In the genomic region with DNA sequence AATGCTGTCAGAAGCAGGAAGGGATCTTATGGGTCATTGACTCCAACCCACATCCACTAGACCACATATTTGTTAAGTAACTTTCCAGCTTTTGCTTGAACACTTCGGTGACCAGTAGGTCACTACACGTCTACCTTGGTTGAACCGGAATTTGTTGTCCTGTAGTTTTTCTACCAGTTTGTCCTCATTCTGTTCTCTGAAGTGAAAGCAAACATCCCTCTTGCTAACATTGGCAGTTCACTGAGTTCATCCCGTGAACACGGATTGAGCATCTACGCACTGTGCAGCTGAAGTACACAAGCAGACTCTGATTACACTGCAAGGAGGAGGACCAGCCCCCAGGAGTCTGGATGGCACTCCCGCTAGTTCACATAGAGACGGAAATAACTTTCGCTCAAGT, we compare ENCODE assay signal across 20 cellular contexts.
A peak's percentile ranks its signal among the peaks of the same experiment; 100 is the strongest.
DNase-seq lines count a peak whose midpoint lies in the region; ATAC-seq and TF ChIP-seq lines count a peak whose summit lies in the region.
"Had no signal": no experiment of that assay in that cellular context is flagged by ENCODE, and none has a peak within 500 bp of the region (broad histone marks: within the 10 kb centered on the region; RNA-seq: fewer than 3 reads in every experiment).

No MANE protein-coding gene starts in this region.

- no CpG with 5 or more reads among the region's 9 CpGs for WGBS in H9 (ENCODE audit: extremely low coverage, insufficient read length, low lambda C conversion rate)
- WGBS in liver, result 31% methylated on average over 9 of the region's 9 CpGs
- 80 to 88% methylated on average over 9 of the region's 9 CpGs for WGBS in sigmoid colon, 2 donors

- H3K9me3 ChIP-seq in H9 (ENCODE audit: control insufficient read depth, low read depth, low read length) (no peaks in the 10 kb centered on the region), liver (ENCODE audit: control insufficient read depth in 4 of 4, low read length in 3 of 4) (no peaks in the 10 kb centered on the region), sigmoid colon (no peaks in the 10 kb centered on the region), HAP-1 (no peaks in the 10 kb centered on the region)
- H3K9me3 ChIP-seq: ascending aorta, esophagus squamous epithelium had no signal

- no peak overlapping the region for H3K27ac Mint-ChIP-seq in H9
- no peak overlapping the region for H3K27ac Mint-ChIP-seq in naive thymus-derived CD8-positive, alpha-beta T cell
- H3K27ac Mint-ChIP-seq: natural killer cell treated with Interleukin-12 subunit alpha and Interleukin-12 subunit beta and Interleukin-15 and Interleukin-18, amount 100 ng/mL, for 72 hours; T-helper 1 cell treated with Interleukin-12 subunit alpha and Interleukin-12 subunit beta and Interleukin-4 antibody, amounts not matched to agents 30 μg/mL and 1 μg/mL, for 36 hours had no signal

- peak; percentile 60 to 73 for TF ChIP-seq RAD21 in liver (IDR thresholded peaks at IDR 0.05)

- TF ChIP-seq POLR2A in sigmoid colon (IDR thresholded peaks at IDR 0.05), result no peak

- no peak overlapping the region for H2BK5ac ChIP-seq in H9 (ENCODE audit: insufficient read length, low read length)

- in situ Hi-C loops in HAP-1 (cut with MboI; ENCODE audit: low sequenced_read_pairs), result no loop called here

- no peak overlapping the region for H3K56ac ChIP-seq in H9 (ENCODE audit: insufficient read length, low read depth, low read length)

- no peak overlapping the region for H4K91ac ChIP-seq in H9 (ENCODE audit: insufficient read length, low read depth, low read length)

- no peak overlapping the region for H3K23ac ChIP-seq in H9 (ENCODE audit: insufficient read length, low read depth, low read length)

- no peak overlapping the region for H3K4me2 ChIP-seq in H9 (ENCODE audit: insufficient read depth, insufficient read length, low read length)

- H3K18ac ChIP-seq in H9 (ENCODE audit: insufficient read length, low read depth, low read length), result no peak overlapping the region

- intact Hi-C loops in sigmoid colon (cut with DNase I), result no loop called here

- no peaks in the 10 kb centered on the region for H3K23me2 ChIP-seq in H9 (ENCODE audit: insufficient read length, low read depth, low read length, poor library complexity, severe bottlenecking)

- peaks cover 45 to 52% of the 10 kb centered on the region in 2 experiments for H3K4me1 Mint-ChIP-seq in H9
- no peaks in the 10 kb centered on the region for H3K4me1 Mint-ChIP-seq in naive thymus-derived CD8-positive, alpha-beta T cell

- H2AK5ac ChIP-seq in H9 (ENCODE audit: insufficient read length, low read length), result no peak overlapping the region

- peak overlapping the region; percentile 53 for H3K4me3 ChIP-seq in coronary artery
- peak overlapping the region in 1 of 3 donors; percentile 7 for H3K4me3 ChIP-seq in liver (ENCODE audit: low read depth in 1 of 3, low read length in 3 of 3)
- H3K4me3 ChIP-seq in sigmoid colon, result no peak overlapping the region
- H3K4me3 ChIP-seq in HAP-1, result no peak overlapping the region
- H3K4me3 ChIP-seq: ascending aorta, esophagus squamous epithelium, lung had no signal

- TF ChIP-seq CTCF in H9 (conservative IDR thresholded peaks at IDR 0.05) (no peak), coronary artery (IDR thresholded peaks at IDR 0.05) (no peak), liver (IDR thresholded peaks at IDR 0.05; ENCODE audit: low read depth, low read length, missing input control) (no peak), sigmoid colon (IDR thresholded peaks at IDR 0.05) (no peak)

- H3K9ac ChIP-seq in H9 (ENCODE audit: extremely low read depth, insufficient read length, low read length), result no peak overlapping the region
- peak overlapping the region in 1 of 2 donors; percentile 61 for H3K9ac ChIP-seq in liver (ENCODE audit: low read depth in 1 of 2, low read length in 2 of 2)

- DNase-seq in H9 (no peak), coronary artery (ENCODE audit: low spot score) (no peak), sigmoid colon (no peak), HAP-1 (ENCODE audit: low spot score in 2 of 2) (no peak)
- no peak for DNase-seq in effector CD8-positive, alpha-beta T cell (lab: John Stamatoyannopoulos, UW)
- no peak for DNase-seq in naive thymus-derived CD8-positive, alpha-beta T cell
- DNase-seq: activated CD4-positive, alpha-beta T cell treated with anti-CD3 and anti-CD28 coated beads for 1 hour; activated CD8-positive, alpha-beta memory T cell treated with anti-CD3 and anti-CD28 coated beads, Interleukin-2, amount 50 U/mL, for 48 hours; activated naive CD4-positive, alpha-beta T cell; DMS 273 treated with DMSO at 0.1 percent for 48 hours; esophagus squamous epithelium; KBM-7; NCI-H1048; NCI-H2107 had no signal

- H4K8ac ChIP-seq in H9 (replicated peaks; ENCODE audit: insufficient read length, low read depth, low read length), result no peak overlapping the region

- H3K36me3 ChIP-seq in liver (ENCODE audit: control insufficient read depth in 4 of 4, insufficient read depth in 3 of 4, low read depth in 1 of 4, low read length in 3 of 4) (peaks cover 0 to 19% (median 12%) of the 10 kb centered on the region in 4 donors), sigmoid colon (peaks cover 11 to 26% (median 16%) of the 10 kb centered on the region in 4 donors), HAP-1 (replicated peaks) (no peaks in the 10 kb centered on the region)

- 0 out of 2 replicates have a peak overlapping the region, but pooled peaks have one; percentile 41 for H2BK15ac ChIP-seq in H9 (ENCODE audit: low read depth, low read length)

- H3K27ac ChIP-seq in H9 (ENCODE audit: insufficient read length, low read depth, low read length) (no peak overlapping the region), coronary artery (peak overlapping the region; percentile 27 to 67), liver (ENCODE audit: low read depth in 1 of 2, low read length in 2 of 2) (peak overlapping the region; percentile 62 to 66), sigmoid colon (peak overlapping the region in 3 of 4 donors; percentile 28 to 75 (median 63))
- H3K27ac ChIP-seq: ascending aorta, esophagus squamous epithelium had no signal

- no peak overlapping the region for H3K4ac ChIP-seq in H9 (ENCODE audit: low read depth, low read length)

- H3K79me2 ChIP-seq in H9 (ENCODE audit: insufficient read depth, low read length), result no peaks in the 10 kb centered on the region

- no peak for TF ChIP-seq EP300 in sigmoid colon (IDR thresholded peaks at IDR 0.05)

- no peaks in the 10 kb centered on the region; the same call in 1 of the 2 replicates for H3K27me3 ChIP-seq in H9 (ENCODE audit: insufficient read depth, low read length)
- H3K27me3 ChIP-seq in liver (ENCODE audit: control insufficient read depth in 4 of 4, insufficient read depth in 4 of 4, low read length in 3 of 4), result no peaks in the 10 kb centered on the region
- no peaks in the 10 kb centered on the region for H3K27me3 ChIP-seq in sigmoid colon
- 0 out of 2 replicates have a peak, but pooled peaks cover 3% of the 10 kb centered on the region for H3K27me3 ChIP-seq in HAP-1 (ENCODE audit: low read depth)
- H3K27me3 ChIP-seq: ascending aorta, esophagus squamous epithelium had no signal

- POLR2A ChIA-PET in naive thymus-derived CD8-positive, alpha-beta T cell (lab: Charles Lee), result no interaction called here

- no peak overlapping the region for H2BK120ac ChIP-seq in H9 (ENCODE audit: low read depth, low read length, poor library complexity, severe bottlenecking)

- H2BK12ac ChIP-seq in H9 (ENCODE audit: insufficient read length, low read depth, low read length), result no peak overlapping the region

- H4K20me1 ChIP-seq in H9 (ENCODE audit: control insufficient read depth, insufficient read depth, insufficient read length), result no peaks in the 10 kb centered on the region

- H4K5ac ChIP-seq in H9 (ENCODE audit: insufficient read length, low read depth, low read length), result no peak overlapping the region

- no peak overlapping the region for H2AFZ ChIP-seq in H9 (ENCODE audit: low read length)

- no peak overlapping the region for H3K4me3 Mint-ChIP-seq in H9
- H3K4me3 Mint-ChIP-seq in naive thymus-derived CD8-positive, alpha-beta T cell, result no peak overlapping the region
- H3K4me3 Mint-ChIP-seq: natural killer cell treated with Interleukin-12 subunit alpha and Interleukin-12 subunit beta and Interleukin-15 and Interleukin-18, amount 100 ng/mL, for 72 hours; T-helper 1 cell treated with Interleukin-12 subunit alpha and Interleukin-12 subunit beta and Interleukin-4 antibody, amounts not matched to agents 30 μg/mL and 1 μg/mL, for 36 hours had no signal

- H3K27me3 Mint-ChIP-seq in H9 (ENCODE audit: low read depth), result peaks cover 4% of the 10 kb centered on the region
- H3K27me3 Mint-ChIP-seq in naive thymus-derived CD8-positive, alpha-beta T cell, result peaks cover 0 to 2% (median 0%) of the 10 kb centered on the region in 5 donors

- no peak overlapping the region for H2BK20ac ChIP-seq in H9 (ENCODE audit: low read depth, low read length, poor library complexity, severe bottlenecking)

- no peak overlapping the region for H3T11ph ChIP-seq in H9 (ENCODE audit: low read length)

- peaks cover 18 to 32% (median 24%) of the 10 kb centered on the region in 3 experiments for H3K36me3 Mint-ChIP-seq in H9 (ENCODE audit: insufficient read depth in 1 of 3, low read depth in 3 of 3)
- H3K36me3 Mint-ChIP-seq in naive thymus-derived CD8-positive, alpha-beta T cell, result peaks cover 11 to 30% (median 21%) of the 10 kb centered on the region in 3 donors

- H3K9me3 Mint-ChIP-seq in H9, result no peaks in the 10 kb centered on the region
- no peaks in the 10 kb centered on the region for H3K9me3 Mint-ChIP-seq in naive thymus-derived CD8-positive, alpha-beta T cell
- H3K9me3 Mint-ChIP-seq: natural killer cell treated with Interleukin-12 subunit alpha and Interleukin-12 subunit beta and Interleukin-15 and Interleukin-18, amount 100 ng/mL, for 72 hours; T-helper 1 cell treated with Interleukin-12 subunit alpha and Interleukin-12 subunit beta and Interleukin-4 antibody, amounts not matched to agents 30 μg/mL and 1 μg/mL, for 36 hours had no signal

- no peak for ATAC-seq in naive thymus-derived CD8-positive, alpha-beta T cell
- no peak for ATAC-seq in HG03045 (IDR thresholded peaks at IDR 0.05; ENCODE audit: unreplicated experiment)
- ATAC-seq: natural killer cell treated with Interleukin-12 subunit alpha and Interleukin-12 subunit beta and Interleukin-15 and Interleukin-18, amount 100 ng/mL, for 72 hours had no signal

- no peaks in the 10 kb centered on the region for H3K79me1 ChIP-seq in H9 (ENCODE audit: insufficient read depth, low read depth, low read length, poor library complexity, severe bottlenecking)

- H3K14ac ChIP-seq in H9 (ENCODE audit: insufficient read depth, low read length), result no peak overlapping the region

- peaks cover 16% of the 10 kb centered on the region; the same call in 1 of the 2 replicates for H3K4me1 ChIP-seq in H9 (ENCODE audit: insufficient read depth, low read length)
- peaks cover 5 to 28% (median 19%) of the 10 kb centered on the region in 4 donors for H3K4me1 ChIP-seq in liver (ENCODE audit: control insufficient read depth in 4 of 4, insufficient read depth in 4 of 4, low read length in 3 of 4)
- peaks cover 0 to 61% (median 45%) of the 10 kb centered on the region in 4 donors for H3K4me1 ChIP-seq in sigmoid colon
- no peaks in the 10 kb centered on the region for H3K4me1 ChIP-seq in HAP-1

TF ChIP-seq in liver, 16 proteins besides CTCF, POLR2A, EP300 and RAD21 (continues in another document):
- TF ChIP-seq EGR1 (IDR thresholded peaks at IDR 0.05; ENCODE audit: low read depth in 2 of 2) (peak in 1 of 2 donors; percentile 74), JUND (IDR thresholded peaks at IDR 0.05) (peak; percentile 72 to 78)
